Comparison of ENCODE assay signal across 1 cellular context in the genomic region with DNA sequence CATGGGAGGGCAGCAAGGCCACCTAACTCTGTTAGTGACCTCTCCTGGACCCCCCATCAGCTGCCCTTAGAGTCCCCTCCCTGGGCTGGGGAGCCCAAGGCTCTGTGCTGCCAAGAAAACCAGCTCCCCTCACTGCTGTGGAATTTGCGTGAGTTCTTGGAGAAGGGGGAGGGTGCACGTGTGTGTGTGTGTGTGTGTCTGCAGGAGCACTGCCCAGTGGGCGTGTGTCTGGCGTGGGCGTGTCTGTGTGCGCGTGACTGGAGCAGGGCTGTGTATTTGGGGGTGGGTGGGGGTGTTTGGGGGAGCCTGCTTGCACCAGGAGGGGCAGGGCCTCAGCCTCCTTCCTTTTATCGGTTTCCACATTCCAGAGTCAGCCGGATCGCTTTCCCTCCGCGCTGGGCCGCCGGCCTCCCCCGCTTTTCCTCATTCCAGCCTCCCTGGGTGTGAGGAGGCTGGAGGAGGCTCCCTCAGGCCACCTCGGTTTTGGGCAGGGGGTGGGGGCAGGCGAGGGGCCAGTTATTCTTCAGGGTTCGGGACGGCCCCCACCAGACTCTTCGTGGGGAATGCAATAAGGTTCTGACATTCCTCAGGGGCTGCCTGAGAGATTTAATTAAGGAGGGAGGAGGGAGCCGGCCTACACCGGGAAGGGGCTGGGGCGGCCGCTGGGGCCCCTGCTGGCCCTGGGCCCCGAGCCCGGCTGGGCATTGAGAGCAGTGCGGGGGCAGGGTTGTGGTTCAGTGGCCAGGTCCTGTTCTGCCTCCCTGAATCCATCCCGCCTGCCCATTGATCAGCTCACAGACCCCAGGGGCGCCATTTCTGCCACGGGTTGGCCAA.
TF ChIP-seq lines count a peak whose summit lies in the region.

No MANE protein-coding gene starts in this region.

TF ChIP-seq in HEK293, 187 proteins besides CTCF, POLR2A, EP300 and RAD21 (continued from another document):
- TF ChIP-seq, protein P1, sequence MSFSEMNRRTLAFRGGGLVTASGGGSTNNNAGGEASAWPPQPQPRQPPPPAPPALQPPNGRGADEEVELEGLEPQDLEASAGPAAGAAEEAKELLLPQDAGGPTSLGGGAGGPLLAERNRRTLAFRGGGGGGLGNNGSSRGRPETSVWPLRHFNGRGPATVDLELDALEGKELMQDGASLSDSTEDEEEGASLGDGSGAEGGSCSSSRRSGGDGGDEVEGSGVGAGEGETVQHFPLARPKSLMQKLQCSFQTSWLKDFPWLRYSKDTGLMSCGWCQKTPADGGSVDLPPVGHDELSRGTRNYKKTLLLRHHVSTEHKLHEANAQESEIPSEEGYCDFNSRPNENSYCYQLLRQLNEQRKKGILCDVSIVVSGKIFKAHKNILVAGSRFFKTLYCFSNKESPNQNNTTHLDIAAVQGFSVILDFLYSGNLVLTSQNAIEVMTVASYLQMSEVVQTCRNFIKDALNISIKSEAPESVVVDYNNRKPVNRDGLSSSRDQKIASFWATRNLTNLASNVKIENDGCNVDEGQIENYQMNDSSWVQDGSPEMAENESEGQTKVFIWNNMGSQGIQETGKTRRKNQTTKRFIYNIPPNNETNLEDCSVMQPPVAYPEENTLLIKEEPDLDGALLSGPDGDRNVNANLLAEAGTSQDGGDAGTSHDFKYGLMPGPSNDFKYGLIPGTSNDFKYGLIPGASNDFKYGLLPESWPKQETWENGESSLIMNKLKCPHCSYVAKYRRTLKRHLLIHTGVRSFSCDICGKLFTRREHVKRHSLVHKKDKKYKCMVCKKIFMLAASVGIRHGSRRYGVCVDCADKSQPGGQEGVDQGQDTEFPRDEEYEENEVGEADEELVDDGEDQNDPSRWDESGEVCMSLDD (tag by site-specific recombination; IDR thresholded peaks at IDR 0.05), result no peak
- no peak for TF ChIP-seq ZFP37 (tag by site-specific recombination; IDR thresholded peaks at IDR 0.05)
- no peak for TF ChIP-seq IKZF3 (tag by site-specific recombination; IDR thresholded peaks at IDR 0.05)
- no peak for TF ChIP-seq ZNF140 (tag by site-specific recombination; IDR thresholded peaks at IDR 0.05)
- 0 out of 2 replicates have a peak, but pooled peaks have one; percentile 24 for TF ChIP-seq SP3 (tag by site-specific recombination; IDR thresholded peaks at IDR 0.05)
- TF ChIP-seq ZXDB (tag by site-specific recombination; IDR thresholded peaks at IDR 0.05), result no peak
- no peak for TF ChIP-seq KLF7 (tag by site-specific recombination; IDR thresholded peaks at IDR 0.05; ENCODE audit: borderline replicate concordance)
- no peak for TF ChIP-seq ZNF555 (tag by site-specific recombination; conservative IDR thresholded peaks at IDR 0.05)
- TF ChIP-seq, protein P2, sequence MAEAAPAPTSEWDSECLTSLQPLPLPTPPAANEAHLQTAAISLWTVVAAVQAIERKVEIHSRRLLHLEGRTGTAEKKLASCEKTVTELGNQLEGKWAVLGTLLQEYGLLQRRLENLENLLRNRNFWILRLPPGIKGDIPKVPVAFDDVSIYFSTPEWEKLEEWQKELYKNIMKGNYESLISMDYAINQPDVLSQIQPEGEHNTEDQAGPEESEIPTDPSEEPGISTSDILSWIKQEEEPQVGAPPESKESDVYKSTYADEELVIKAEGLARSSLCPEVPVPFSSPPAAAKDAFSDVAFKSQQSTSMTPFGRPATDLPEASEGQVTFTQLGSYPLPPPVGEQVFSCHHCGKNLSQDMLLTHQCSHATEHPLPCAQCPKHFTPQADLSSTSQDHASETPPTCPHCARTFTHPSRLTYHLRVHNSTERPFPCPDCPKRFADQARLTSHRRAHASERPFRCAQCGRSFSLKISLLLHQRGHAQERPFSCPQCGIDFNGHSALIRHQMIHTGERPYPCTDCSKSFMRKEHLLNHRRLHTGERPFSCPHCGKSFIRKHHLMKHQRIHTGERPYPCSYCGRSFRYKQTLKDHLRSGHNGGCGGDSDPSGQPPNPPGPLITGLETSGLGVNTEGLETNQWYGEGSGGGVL (tag by site-specific recombination; IDR thresholded peaks at IDR 0.05), result peak; percentile 94
- TF ChIP-seq ZNF175 (tag by site-specific recombination; IDR thresholded peaks at IDR 0.05), result no peak
- no peak for TF ChIP-seq ZNF510 (tag by site-specific recombination; IDR thresholded peaks at IDR 0.05; ENCODE audit: insufficient replicate concordance)
- TF ChIP-seq, protein P3, sequence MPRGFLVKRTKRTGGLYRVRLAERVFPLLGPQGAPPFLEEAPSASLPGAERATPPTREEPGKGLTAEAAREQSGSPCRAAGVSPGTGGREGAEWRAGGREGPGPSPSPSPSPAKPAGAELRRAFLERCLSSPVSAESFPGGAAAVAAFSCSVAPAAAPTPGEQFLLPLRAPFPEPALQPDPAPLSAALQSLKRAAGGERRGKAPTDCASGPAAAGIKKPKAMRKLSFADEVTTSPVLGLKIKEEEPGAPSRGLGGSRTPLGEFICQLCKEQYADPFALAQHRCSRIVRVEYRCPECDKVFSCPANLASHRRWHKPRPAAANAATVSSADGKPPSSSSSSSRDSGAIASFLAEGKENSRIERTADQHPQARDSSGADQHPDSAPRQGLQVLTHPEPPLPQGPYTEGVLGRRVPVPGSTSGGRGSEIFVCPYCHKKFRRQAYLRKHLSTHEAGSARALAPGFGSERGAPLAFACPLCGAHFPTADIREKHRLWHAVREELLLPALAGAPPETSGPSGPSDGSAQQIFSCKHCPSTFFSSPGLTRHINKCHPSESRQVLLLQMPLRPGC (tag by site-specific recombination; IDR thresholded peaks at IDR 0.05), result peak; percentile 26; the same call in 1 of the 2 replicates
- TF ChIP-seq ZNF664 (tag by site-specific recombination; IDR thresholded peaks at IDR 0.05), result no peak
- peak; percentile 95 for TF ChIP-seq EGR2 (tag by site-specific recombination; IDR thresholded peaks at IDR 0.05; ENCODE audit: low read depth)
- TF ChIP-seq GLIS1 (tag by site-specific recombination; IDR thresholded peaks at IDR 0.05), result peak; percentile 60
- TF ChIP-seq BCL11B (tag by site-specific recombination; IDR thresholded peaks at IDR 0.05; ENCODE audit: low read depth), result peak; percentile 18; the same call in 1 of the 2 replicates
- 0 out of 2 replicates have a peak, but pooled peaks have one; percentile 34 for TF ChIP-seq ZNF785 (tag by site-specific recombination; IDR thresholded peaks at IDR 0.05)
- 0 out of 2 replicates have a peak, but pooled peaks have one; percentile 27 for TF ChIP-seq SP7 (tag by site-specific recombination; IDR thresholded peaks at IDR 0.05)
- no peak for TF ChIP-seq ZNF169 (tag by site-specific recombination; IDR thresholded peaks at IDR 0.05)
- TF ChIP-seq KLF10 (tag by site-specific recombination; IDR thresholded peaks at IDR 0.05), result 0 out of 2 replicates have a peak, but pooled peaks have one; percentile 15
- TF ChIP-seq, protein P4, sequence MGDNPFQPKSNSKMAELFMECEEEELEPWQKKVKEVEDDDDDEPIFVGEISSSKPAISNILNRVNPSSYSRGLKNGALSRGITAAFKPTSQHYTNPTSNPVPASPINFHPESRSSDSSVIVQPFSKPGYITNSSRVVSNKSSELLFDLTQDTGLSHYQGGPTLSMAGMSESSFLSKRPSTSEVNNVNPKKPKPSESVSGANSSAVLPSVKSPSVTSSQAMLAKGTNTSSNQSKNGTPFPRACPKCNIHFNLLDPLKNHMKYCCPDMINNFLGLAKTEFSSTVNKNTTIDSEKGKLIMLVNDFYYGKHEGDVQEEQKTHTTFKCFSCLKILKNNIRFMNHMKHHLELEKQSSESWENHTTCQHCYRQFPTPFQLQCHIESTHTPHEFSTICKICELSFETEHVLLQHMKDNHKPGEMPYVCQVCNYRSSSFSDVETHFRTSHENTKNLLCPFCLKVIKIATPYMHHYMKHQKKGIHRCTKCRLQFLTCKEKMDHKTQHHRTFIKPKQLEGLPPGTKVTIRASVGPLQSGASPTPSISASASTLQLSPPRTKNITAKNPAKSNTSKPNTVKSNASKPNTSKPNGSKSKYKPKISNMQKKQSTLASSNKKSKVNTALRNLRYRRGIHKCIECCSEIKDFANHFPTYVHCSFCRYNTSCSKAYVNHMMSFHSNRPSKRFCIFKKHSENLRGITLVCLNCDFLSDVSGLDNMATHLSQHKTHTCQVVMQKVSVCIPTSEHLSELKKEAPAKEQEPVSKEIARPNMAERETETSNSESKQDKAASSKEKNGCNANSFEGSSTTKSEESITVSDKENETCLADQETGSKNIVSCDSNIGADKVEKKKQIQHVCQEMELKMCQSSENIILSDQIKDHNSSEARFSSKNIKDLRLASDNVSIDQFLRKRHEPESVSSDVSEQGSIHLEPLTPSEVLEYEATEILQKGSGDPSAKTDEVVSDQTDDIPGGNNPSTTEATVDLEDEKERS (tag by site-specific recombination; IDR thresholded peaks at IDR 0.05), result no peak
